Comparison of ENCODE assay signal across 13 cellular contexts in the genomic region with DNA sequence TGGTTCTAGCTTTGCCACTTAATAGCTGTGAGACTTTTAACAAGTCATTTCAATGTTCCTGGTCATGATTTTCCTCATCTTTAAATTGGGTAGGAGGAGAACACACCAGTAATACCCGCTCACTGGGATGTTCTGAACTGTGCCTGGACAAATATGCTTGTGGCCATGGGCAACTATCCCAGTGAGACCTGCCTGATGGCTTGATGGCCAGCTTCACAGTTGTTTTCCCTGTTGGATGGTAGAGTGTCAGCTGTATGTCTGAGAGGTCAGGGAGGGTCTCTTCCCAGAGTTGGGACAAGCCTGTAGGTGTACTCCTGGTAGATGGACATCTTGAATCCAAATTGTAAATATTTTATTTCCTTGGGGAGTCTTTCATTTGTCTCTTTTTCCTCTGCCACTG.
A peak's percentile ranks its signal among the peaks of the same experiment; 100 is the strongest.
DNase-seq lines count a peak whose midpoint lies in the region; ATAC-seq and TF ChIP-seq lines count a peak whose summit lies in the region.
"Had no signal": no experiment of that assay in that cellular context is flagged by ENCODE, and none has a peak within 500 bp of the region (broad histone marks: within the 10 kb centered on the region; RNA-seq: fewer than 3 reads in every experiment).

No MANE protein-coding gene starts in this region.

- TF ChIP-seq POLR2A in gastrocnemius medialis (IDR thresholded peaks at IDR 0.05), result no peak

- no peak overlapping the region for H3K4me3 ChIP-seq in left ventricle myocardium inferior
- no peak overlapping the region for H3K4me3 ChIP-seq in mesodermal cell (ENCODE audit: extremely low read depth, insufficient read depth, low read length, poor library complexity, severe bottlenecking)
- no peak overlapping the region for H3K4me3 ChIP-seq in gastrocnemius medialis

- TF ChIP-seq CTCF in left ventricle myocardium inferior (IDR thresholded peaks at IDR 0.05; ENCODE audit: borderline replicate concordance) (no peak), gastrocnemius medialis (IDR thresholded peaks at IDR 0.05 in 4 of 5, conservative IDR thresholded peaks at IDR 0.05 in 1 of 5) (no peak)

- peak overlapping the region; percentile 68 for H3K27ac ChIP-seq in left ventricle myocardium inferior (replicated peaks)
- peak overlapping the region; percentile 87 for H3K27ac ChIP-seq in mesodermal cell (ENCODE audit: low read depth, low read length, severe bottlenecking)
- peak overlapping the region; percentile 92 to 95 (median 94) for H3K27ac ChIP-seq in gastrocnemius medialis

- H3K36me3 ChIP-seq in left ventricle myocardium inferior (no peaks in the 10 kb centered on the region), mesodermal cell (ENCODE audit: control insufficient read depth, insufficient read depth, low read length) (no peaks in the 10 kb centered on the region), gastrocnemius medialis (no peaks in the 10 kb centered on the region)

- intact Hi-C loops in left ventricle myocardium inferior (cut with micrococcal nuclease), result no loop called here
- intact Hi-C loops in left ventricle myocardium superior (cut with micrococcal nuclease), result no loop called here
- intact Hi-C loops in gastrocnemius medialis (cut with DNase I; ENCODE audit: low total_unique reads), result loop anchor here (10.0 kb wide), 1 partner anchor 1048 kb away; no protein-coding TSS in a partner anchor

- ATAC-seq in left ventricle myocardium superior (no peak), gastrocnemius medialis (peak; percentile 5 to 32), HG03432 (IDR thresholded peaks at IDR 0.05; ENCODE audit: unreplicated experiment) (no peak)

- in situ Hi-C loops in gastrocnemius medialis (cut with MboI; ENCODE audit: low sequenced_read_pairs in 4 of 4), result loop anchor here in 1 of 4 donors (25.0 kb wide), 1 partner anchor 1051 kb away; no protein-coding TSS in a partner anchor

- DNase-seq in left ventricle myocardium inferior (no peak), left ventricle myocardium superior (no peak), gastrocnemius medialis (peak; percentile 54 to 57), RKO (ENCODE audit: low spot score) (no peak), NCI-H1694 (lab: John Stamatoyannopoulos, UW) (no peak)
- no peak for DNase-seq in stimulated activated naive CD4-positive, alpha-beta T cell treated with Interleukin-2 at 50 U/mL for 16 hours (lab: John Stamatoyannopoulos, UW)
- DNase-seq: C1 segment of cervical spinal cord, DMS 273 treated with DMSO at 0.1 percent for 48 hours, Kasumi-1, NCI-H146, PC-3 had no signal

- H3K9me3 ChIP-seq in left ventricle myocardium inferior (replicated peaks), result no peaks in the 10 kb centered on the region
- no peaks in the 10 kb centered on the region for H3K9me3 ChIP-seq in mesodermal cell (ENCODE audit: control insufficient read depth, low read length)
- no peaks in the 10 kb centered on the region for H3K9me3 ChIP-seq in gastrocnemius medialis

- WGBS in mesodermal cell (ENCODE audit: insufficient coverage in 2 of 2), 2 experiments, result 100% methylated on average over 1 of the region's 1 CpG

- H3K27me3 ChIP-seq in left ventricle myocardium inferior (ENCODE audit: low read depth) (no peaks in the 10 kb centered on the region), gastrocnemius medialis (no peaks in the 10 kb centered on the region)

- peaks cover 24% of the 10 kb centered on the region for H3K4me1 ChIP-seq in left ventricle myocardium inferior
- H3K4me1 ChIP-seq in mesodermal cell (ENCODE audit: control insufficient read depth, insufficient read depth, low read length, poor library complexity, severe bottlenecking), result peaks cover 16% of the 10 kb centered on the region
- peaks cover 41 to 68% of the 10 kb centered on the region in 2 donors for H3K4me1 ChIP-seq in gastrocnemius medialis

Comparison
In these comparisons a context has a peak if more than half of its experiments do, and no peak if none do; other contexts are left out.
1. DNase-seq: peak in gastrocnemius medialis (2 of 2); none in left ventricle myocardium inferior (single experiment), left ventricle myocardium superior (single experiment), RKO (single experiment), NCI-H1694 (single experiment) and stimulated activated naive CD4-positive, alpha-beta T cell treated with Interleukin-2 at 50 U/mL for 16 hours (single experiment).
2. ATAC-seq: peak in gastrocnemius medialis (2 of 2); none in left ventricle myocardium superior (single experiment) and HG03432 (single experiment).
3. Peak in every context shown above with its lines, with median percentiles within 50 percentile points of each other: H3K27ac ChIP-seq.